In genomic region chr10:70404906-70405824, GRCh38 we compare ENCODE assay signal across 8 cellular contexts. TPM values are rescaled to one million over a fixed set of nuclear protein-coding genes. Genes with fewer than 3 reads are reported as not detected.
DNase-seq lines count a peak whose midpoint lies in the region; ATAC-seq, FAIRE-seq and TF ChIP-seq lines count a peak whose summit lies in the region.

No MANE protein-coding gene starts in this region.

- H3K4me3 ChIP-seq in AG04449 (ENCODE audit: low read depth, low read length) (peak overlapping the region; percentile 89), mesenchymal stem cell (ENCODE audit: insufficient read depth in 1 of 2, low read depth in 1 of 2, low read length in 2 of 2) (peak overlapping the region; percentile 90 to 97), subcutaneous abdominal adipose tissue (ENCODE audit: low read depth in 1 of 5, low read length in 5 of 5) (peak overlapping the region; percentile 89 to 98 (median 96))

- no peak for TF ChIP-seq CTCF in AG04449 (IDR thresholded peaks at IDR 0.05; ENCODE audit: insufficient read depth, low read length, missing control alignments)

- WGBS in mesenchymal stem cell = 7% methylated on average over 22 of the region's 22 CpGs

- H2BK5ac ChIP-seq in mesenchymal stem cell (ENCODE audit: low read depth, low read length, poor library complexity, severe bottlenecking) = peak overlapping the region; percentile 32

- H3K27ac ChIP-seq in mesenchymal stem cell (ENCODE audit: low read length, poor library complexity, severe bottlenecking) (peak overlapping the region; percentile 50), subcutaneous abdominal adipose tissue (ENCODE audit: low read depth, low read length) (peak overlapping the region; percentile 99)

- peak overlapping the region; percentile 34 for H2BK120ac ChIP-seq in mesenchymal stem cell (ENCODE audit: low read depth, low read length)

- H3K23ac ChIP-seq in mesenchymal stem cell (ENCODE audit: low read length in 2 of 2) = peak overlapping the region; percentile 37 to 47

- H4K91ac ChIP-seq in mesenchymal stem cell (ENCODE audit: low read length) = peak overlapping the region; percentile 39

- peak; percentile 95 for DNase-seq in AG04449 (ENCODE audit: low read depth, low spot score)
- peak; percentile 81 for DNase-seq in LoVo (ENCODE audit: low spot score)
- DNase-seq in activated CD4-positive, CD25-positive, alpha-beta regulatory T cell treated with anti-CD3 and anti-CD28 coated beads, Interleukin-2, amount 50 U/mL, for 72 hours = peak; percentile 39
- DNase-seq in mesenchymal stem cell = peak; percentile 93
- DNase-seq in germinal center (ENCODE audit: low spot score) = no peak

- peak; percentile 22 for ATAC-seq in GM18867 (IDR thresholded peaks at IDR 0.05; ENCODE audit: unreplicated experiment)

- H3K18ac ChIP-seq in mesenchymal stem cell (ENCODE audit: low read depth in 1 of 2, low read length in 2 of 2) = peak overlapping the region; percentile 5 to 85

- POLR2A ChIA-PET in AG04449 (lab: Yijun Ruan, JAX) = interaction anchor here (1.6 to 1.7 kb wide), 2 partner anchors 27 to 172 kb away, joined by 4 to 6 read pairs; partner anchors contain the start of gene PPA1

- H3K14ac ChIP-seq in mesenchymal stem cell (ENCODE audit: low read length in 2 of 2) = no peak overlapping the region

- no peak overlapping the region for H2AK5ac ChIP-seq in mesenchymal stem cell (ENCODE audit: low read length, severe bottlenecking)

- H3K27me3 ChIP-seq in mesenchymal stem cell (ENCODE audit: control insufficient read depth in 1 of 2, insufficient read depth in 1 of 2, low read length in 2 of 2) = no peaks in the 10 kb centered on the region
- no peaks in the 10 kb centered on the region for H3K27me3 ChIP-seq in subcutaneous abdominal adipose tissue (ENCODE audit: control insufficient read depth in 5 of 5, insufficient read depth in 4 of 5, low read length in 5 of 5)

- H3K4me1 ChIP-seq in mesenchymal stem cell (ENCODE audit: control insufficient read depth, insufficient read depth, low read depth, low read length) (peaks cover 7% of the 10 kb centered on the region), subcutaneous abdominal adipose tissue (ENCODE audit: control insufficient read depth in 5 of 5, insufficient read depth in 5 of 5, low read length in 5 of 5) (peaks cover 5 to 49% (median 41%) of the 10 kb centered on the region in 5 donors)

- H4K8ac ChIP-seq in mesenchymal stem cell (ENCODE audit: low read length) = no peak overlapping the region

- peaks cover 0 to 9% of the 10 kb centered on the region in 2 experiments for H3K36me3 ChIP-seq in mesenchymal stem cell (ENCODE audit: control insufficient read depth in 1 of 2, insufficient read depth in 2 of 2, low read depth in 1 of 2, low read length in 2 of 2)
- H3K36me3 ChIP-seq in subcutaneous abdominal adipose tissue (ENCODE audit: control insufficient read depth in 5 of 5, insufficient read depth in 5 of 5, low read length in 5 of 5) = no peaks in the 10 kb centered on the region

- H3K9me3 ChIP-seq in mesenchymal stem cell (ENCODE audit: control insufficient read depth, low read length) = no peaks in the 10 kb centered on the region
- no peaks in the 10 kb centered on the region for H3K9me3 ChIP-seq in subcutaneous abdominal adipose tissue (ENCODE audit: control insufficient read depth in 5 of 5, low read length in 5 of 5)

- H2AFZ ChIP-seq in mesenchymal stem cell (ENCODE audit: low read depth, low read length) = no peak overlapping the region

- peak overlapping the region; percentile 94 for H3K9ac ChIP-seq in mesenchymal stem cell (ENCODE audit: low read length)
- peak overlapping the region; percentile 84 to 99 (median 97) for H3K9ac ChIP-seq in subcutaneous abdominal adipose tissue (ENCODE audit: low read length in 5 of 5)

- FAIRE-seq in endometrium (lab: Jason Lieb, UNC) = peak; percentile 8

- no peak overlapping the region for H2BK15ac ChIP-seq in mesenchymal stem cell (ENCODE audit: low read depth, poor library complexity, severe bottlenecking)

- CTCF ChIA-PET in AG04449 (lab: Yijun Ruan, JAX) = interaction anchor here (0.6 to 2.5 kb wide), 14 partner anchors 13 to 619 kb away, joined by 3 to 9 read pairs (median 4); partner anchors contain the start of gene TYSND1

- H3K4me2 ChIP-seq in mesenchymal stem cell (ENCODE audit: low read length, poor library complexity, severe bottlenecking) = peak overlapping the region; percentile 63

- H3K79me1 ChIP-seq in mesenchymal stem cell (replicated peaks; ENCODE audit: low read length, poor library complexity, severe bottlenecking) = no peaks in the 10 kb centered on the region

- peak overlapping the region in 1 of 2 experiments; percentile 6 for H2BK12ac ChIP-seq in mesenchymal stem cell (ENCODE audit: low read length in 2 of 2)

- peak overlapping the region; percentile 68 to 87 for H3K4ac ChIP-seq in mesenchymal stem cell (ENCODE audit: low read depth in 1 of 2, low read length in 2 of 2)

RNA-seq across cellular contexts. Expression of gene EIF4EBP2, which starts 1.2 kb away (rescaled TPM):
- 48.3 TPM for polyA plus RNA-seq in mesenchymal stem cell (2013, experiment 1 of 2)
- 48.7 TPM for polyA plus RNA-seq in mesenchymal stem cell (2013, experiment 2 of 2)

RNA-seq across cellular contexts. Expression of gene LRRC20, which starts 22.7 kb away (rescaled TPM):
- 15.0 TPM for polyA plus RNA-seq in mesenchymal stem cell (2013, experiment 1 of 2)
- polyA plus RNA-seq in mesenchymal stem cell (2013, experiment 2 of 2) = 16.2 TPM

RNA-seq across cellular contexts. Expression of gene NODAL, which starts 36.3 kb away (rescaled TPM):
- not detected for polyA plus RNA-seq in mesenchymal stem cell (2013, experiment 1 of 2)
- polyA plus RNA-seq in mesenchymal stem cell (2013, experiment 2 of 2) = not detected
